Comparison of ENCODE assay signal across 25 cellular contexts in genomic region chr13:84812078-84812477, GRCh38.
"Had no signal": no experiment of that assay in that cellular context is flagged by ENCODE, and none has a peak within 500 bp of the region (broad histone marks: within the 10 kb centered on the region; RNA-seq: fewer than 3 reads in every experiment).

No MANE protein-coding gene starts in this region.

- H3K4me3 ChIP-seq: esophagus squamous epithelium, gastroesophageal sphincter, left ventricle myocardium inferior, lower lobe of right lung, psoas muscle, right lobe of liver, testis, tibial nerve, upper lobe of right lung, vagina had no signal

- H3K9me3 ChIP-seq: esophagus squamous epithelium, gastroesophageal sphincter, left ventricle myocardium inferior, lower lobe of right lung, psoas muscle, right lobe of liver, testis, tibial nerve, upper lobe of right lung, vagina had no signal

- H3K9me3 Mint-ChIP-seq: effector memory CD8-positive, alpha-beta T cell; stimulated activated effector memory CD8-positive, alpha-beta T cell treated with anti-CD3 and anti-CD28 coated beads, Interleukin-12 subunit alpha, Interleukin-12 subunit beta, amount 100 ng/mL, for 72 hours had no signal

- H3K27me3 ChIP-seq: esophagus squamous epithelium, gastroesophageal sphincter, right lobe of liver, testis, tibial nerve, upper lobe of right lung, vagina had no signal

- H2AFZ ChIP-seq: parathyroid adenoma had no signal

- H3K4me3 Mint-ChIP-seq: dendritic cell treated with granulocyte-macrophage colony-stimulating factor and Interleukin-4, amounts not matched to agents 40 ng/mL and 50 ng/mL, for 4 days; effector memory CD8-positive, alpha-beta T cell; memory B cell; natural killer cell treated with Interleukin-12 subunit alpha and Interleukin-12 subunit beta and Interleukin-15 and Interleukin-18, amount 100 ng/mL, for 72 hours; stimulated activated effector memory CD8-positive, alpha-beta T cell treated with anti-CD3 and anti-CD28 coated beads, Interleukin-12 subunit alpha, Interleukin-12 subunit beta, amount 100 ng/mL, for 72 hours; stimulated activated naive CD8-positive, alpha-beta T cell treated with anti-CD3 and anti-CD28 coated beads, Interleukin-15, Interleukin-2, amounts not matched to agents 100 ng/mL and 50 ng/mL, for 24 hours had no signal

- H3K4me1 ChIP-seq: esophagus squamous epithelium, gastroesophageal sphincter, left ventricle myocardium inferior, lower lobe of right lung, parathyroid adenoma, psoas muscle, right lobe of liver, testis, tibial nerve, upper lobe of right lung, vagina had no signal

- H3K36me3 ChIP-seq: esophagus squamous epithelium, gastroesophageal sphincter, left ventricle myocardium inferior, lower lobe of right lung, right lobe of liver, tibial nerve, upper lobe of right lung, vagina had no signal

- H3K79me2 ChIP-seq: parathyroid adenoma had no signal

- H3K27me3 Mint-ChIP-seq: dendritic cell treated with granulocyte-macrophage colony-stimulating factor and Interleukin-4, amounts not matched to agents 40 ng/mL and 50 ng/mL, for 4 days; effector memory CD8-positive, alpha-beta T cell; memory B cell; natural killer cell treated with Interleukin-12 subunit alpha and Interleukin-12 subunit beta and Interleukin-15 and Interleukin-18, amount 100 ng/mL, for 72 hours; stimulated activated naive CD8-positive, alpha-beta T cell treated with anti-CD3 and anti-CD28 coated beads, Interleukin-15, Interleukin-2, amounts not matched to agents 100 ng/mL and 50 ng/mL, for 24 hours had no signal

- H3K27ac Mint-ChIP-seq: dendritic cell treated with granulocyte-macrophage colony-stimulating factor and Interleukin-4, amounts not matched to agents 40 ng/mL and 50 ng/mL, for 4 days; effector memory CD8-positive, alpha-beta T cell; memory B cell; natural killer cell treated with Interleukin-12 subunit alpha and Interleukin-12 subunit beta and Interleukin-15 and Interleukin-18, amount 100 ng/mL, for 72 hours; stimulated activated effector memory CD8-positive, alpha-beta T cell treated with anti-CD3 and anti-CD28 coated beads, Interleukin-12 subunit alpha, Interleukin-12 subunit beta, amount 100 ng/mL, for 72 hours; stimulated activated naive CD8-positive, alpha-beta T cell treated with anti-CD3 and anti-CD28 coated beads, Interleukin-15, Interleukin-2, amounts not matched to agents 100 ng/mL and 50 ng/mL, for 24 hours had no signal

- ATAC-seq: effector memory CD8-positive, alpha-beta T cell; gastroesophageal sphincter; left cardiac atrium; lower lobe of right lung; natural killer cell treated with Interleukin-12 subunit alpha and Interleukin-12 subunit beta and Interleukin-15 and Interleukin-18, amount 100 ng/mL, for 72 hours; psoas muscle; right lobe of liver; stimulated activated effector memory CD8-positive, alpha-beta T cell treated with anti-CD3 and anti-CD28 coated beads, Interleukin-12 subunit alpha, Interleukin-12 subunit beta, amount 100 ng/mL, for 72 hours; upper lobe of right lung had no signal

- H3K27ac ChIP-seq: esophagus squamous epithelium, gastroesophageal sphincter, left ventricle myocardium inferior, lower lobe of right lung, parathyroid adenoma, psoas muscle, right lobe of liver, testis, tibial nerve, upper lobe of right lung, vagina had no signal

- H3K9ac ChIP-seq: parathyroid adenoma had no signal

- H3K4me1 Mint-ChIP-seq: memory B cell; stimulated activated effector memory CD8-positive, alpha-beta T cell treated with anti-CD3 and anti-CD28 coated beads, Interleukin-12 subunit alpha, Interleukin-12 subunit beta, amount 100 ng/mL, for 72 hours had no signal

- DNase-seq: effector memory CD8-positive, alpha-beta T cell; esophagus squamous epithelium; foreskin fibroblast; glutamatergic neuron; kidney; left cardiac atrium; left ventricle myocardium inferior; lower lobe of right lung; midbrain; psoas muscle; retina; right lobe of liver; stimulated activated CD4-positive, alpha-beta T cell treated with anti-CD3 and anti-CD28 coated beads, Interleukin-4, amount 100 ng/mL, for 1 hour; stimulated activated CD8-positive, alpha-beta memory T cell treated with anti-CD3 and anti-CD28 coated beads, Interleukin-4, amount 100 ng/mL, for 48 hours; testis; upper lobe of right lung had no signal
